In the genomic region with DNA sequence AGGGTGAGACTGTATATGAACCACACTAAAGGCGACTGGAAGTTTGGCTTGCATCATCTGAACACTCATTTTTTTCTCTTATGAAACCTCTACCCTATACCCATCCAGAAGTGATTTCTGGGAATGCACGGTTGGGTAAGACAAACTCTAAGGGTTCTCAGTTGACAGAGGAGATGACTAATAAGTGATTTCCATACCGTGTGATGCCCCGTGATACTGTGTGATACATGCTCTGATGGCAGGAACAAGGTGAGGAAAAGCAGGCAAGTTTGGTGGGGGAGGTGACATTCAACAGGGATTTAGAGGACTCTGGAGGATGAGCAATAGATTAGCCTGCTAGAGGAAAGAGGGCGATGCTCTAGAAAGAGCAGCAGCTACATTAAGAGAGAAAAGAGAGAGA, we compare ENCODE assay signal across 23 cellular contexts.
"Had no signal": no experiment of that assay in that cellular context is flagged by ENCODE, and none has a peak within 500 bp of the region (broad histone marks: within the 10 kb centered on the region; RNA-seq: fewer than 3 reads in every experiment).

No MANE protein-coding gene starts in this region.

- H3K27ac Mint-ChIP-seq: activated naive CD8-positive, alpha-beta T cell; activated T-helper 2 cell treated with anti-CD3 and anti-CD28 coated beads, Interferon-gamma antibody, Interleukin-2, Interleukin-4, amounts not matched to agents 10 μg/mL and 5 μg/mL and 100 μg/mL, durations not matched to agents 14 hours and 24 hours and 36 hours; type B pancreatic cell had no signal

- H3K4me1 ChIP-seq: adrenal gland, ascending aorta, left lung, sigmoid colon, vagina had no signal

- FAIRE-seq: colon, TTC549 had no signal

- H3K4me3 ChIP-seq: adrenal gland, ascending aorta, dorsolateral prefrontal cortex, left lung, lung, sigmoid colon, thoracic aorta, vagina had no signal

- H3K9me3 ChIP-seq: adrenal gland, ascending aorta, left lung, sigmoid colon, thoracic aorta, vagina had no signal

- H3K27ac ChIP-seq: adrenal gland, ascending aorta, brain microvascular endothelial cell, dorsolateral prefrontal cortex, left lung, sigmoid colon, thoracic aorta, vagina had no signal

- H3K27me3 ChIP-seq: ascending aorta, brain microvascular endothelial cell, left lung, sigmoid colon, vagina had no signal

- ATAC-seq: activated T-cell treated with anti-CD3 and anti-CD28 coated beads, Interleukin-2, amount 50 U/mL, for 4 hours; left lung had no signal

- H3K36me3 Mint-ChIP-seq: activated naive CD8-positive, alpha-beta T cell; naive B cell; type B pancreatic cell had no signal

- H3K36me3 ChIP-seq: adrenal gland, ascending aorta, brain microvascular endothelial cell, left lung, sigmoid colon, thoracic aorta, vagina had no signal

- H3K4me3 Mint-ChIP-seq: activated naive CD8-positive, alpha-beta T cell; activated T-cell treated with anti-CD3 and anti-CD28 coated beads, Interleukin-2, amount 50 U/mL, for 4 hours; central memory CD8-positive, alpha-beta T cell; naive B cell; type B pancreatic cell had no signal

- H3K4me1 Mint-ChIP-seq: central memory CD8-positive, alpha-beta T cell; naive B cell had no signal

- H3K9me3 Mint-ChIP-seq: activated T-cell treated with anti-CD3 and anti-CD28 coated beads, Interleukin-2, amount 50 U/mL, for 4 hours; activated T-helper 2 cell treated with anti-CD3 and anti-CD28 coated beads, Interferon-gamma antibody, Interleukin-2, Interleukin-4, amounts not matched to agents 10 μg/mL and 5 μg/mL and 100 μg/mL, durations not matched to agents 14 hours and 24 hours and 36 hours; central memory CD8-positive, alpha-beta T cell had no signal

- DNase-seq: activated CD4-positive, alpha-beta T cell treated with anti-CD3 and anti-CD28 coated beads for 1 hour; activated naive CD4-positive, alpha-beta T cell; activated T-cell treated with anti-CD3 and anti-CD28 coated beads, Interleukin-2, amount 50 U/mL, for 4 hours; adrenal gland; brain microvascular endothelial cell; dorsolateral prefrontal cortex; foreskin fibroblast; left lung; naive B cell; retina; sigmoid colon; stimulated activated CD4-positive, alpha-beta T cell treated with anti-CD3 and anti-CD28 coated beads, Interleukin-4, amount 100 ng/mL, for 1 hour; stimulated activated naive CD4-positive, alpha-beta T cell treated with Interleukin-2 at 50 U/mL for 16 hours had no signal
